Comparison of ENCODE assay signal across 13 cellular contexts in genomic region chr2:215401896-215402379, GRCh38. TPM values are rescaled to one million over a fixed set of nuclear protein-coding genes. Genes with fewer than 3 reads are reported as not detected.
DNase-seq lines count a peak whose midpoint lies in the region; ATAC-seq and TF ChIP-seq lines count a peak whose summit lies in the region.
"Had no signal": no experiment of that assay in that cellular context is flagged by ENCODE, and none has a peak within 500 bp of the region (broad histone marks: within the 10 kb centered on the region; RNA-seq: fewer than 3 reads in every experiment).

No MANE protein-coding gene starts in this region.

- H3K4me3 Mint-ChIP-seq in HFFc6 = no peak overlapping the region
- H3K4me3 Mint-ChIP-seq: brain, nephron progenitor cell had no signal

- peak overlapping the region; percentile 72 for H3K27ac Mint-ChIP-seq in HFFc6
- H3K27ac Mint-ChIP-seq: brain had no signal

- no peaks in the 10 kb centered on the region for H3K9me3 Mint-ChIP-seq in HFFc6
- H3K9me3 Mint-ChIP-seq: brain, nephron progenitor cell had no signal

- in situ Hi-C loops in astrocyte of the cerebellum (cut with HindIII; ENCODE audit: low sequenced_read_pairs) = no loop called here
- in situ Hi-C loops in GM13977 (cut with MboI; ENCODE audit: low pct_unique_long_range_greater_than_20kb, low sequenced_read_pairs, unreplicated experiment) = no loop called here

- TF ChIP-seq CTCF in AG04449 (IDR thresholded peaks at IDR 0.05; ENCODE audit: insufficient read depth, low read length, missing control alignments) = no peak
- TF ChIP-seq CTCF in HFFc6 (IDR thresholded peaks at IDR 0.05) = no peak
- no peak for TF ChIP-seq CTCF in astrocyte of the cerebellum (IDR thresholded peaks at IDR 0.05; ENCODE audit: low read depth, low read length, missing control alignments)
- TF ChIP-seq CTCF in GM13977 (IDR thresholded peaks at IDR 0.05; ENCODE audit: extremely low read depth, insufficient read depth, missing control alignments) = no peak

- H3K4me3 ChIP-seq in AG04449 (ENCODE audit: low read depth, low read length) (no peak overlapping the region), astrocyte of the cerebellum (ENCODE audit: low read depth, low read length) (no peak overlapping the region)

- CTCF ChIA-PET in AG04449 (lab: Yijun Ruan, JAX) = interaction anchor here (1.0 kb wide), 2 partner anchors 518 to 529 kb away, joined by 3 to 4 read pairs; no protein-coding TSS in a partner anchor

- H3K4me1 Mint-ChIP-seq in HFFc6 (ENCODE audit: low read depth) = peaks cover 75% of the 10 kb centered on the region
- H3K4me1 Mint-ChIP-seq: nephron progenitor cell had no signal

- DNase-seq in AG04449 (ENCODE audit: low read depth, low spot score) = peak; percentile 45
- DNase-seq in HFFc6 = peak; percentile 84
- peak; percentile 100 for DNase-seq in astrocyte of the cerebellum (ENCODE audit: low read depth)
- DNase-seq in kidney tubule cell (ENCODE audit: low spot score) = peak; percentile 74
- DNase-seq in GM13977 (ENCODE audit: low spot score) = no peak
- DNase-seq in T-helper 9 cell = no peak
- DNase-seq: activated T-cell treated with anti-CD3 and anti-CD28 coated beads for 4 hours, kidney glomerular epithelial cell, NCI-H1436 treated with DMSO at 0.1 percent for 48 hours, nephron progenitor cell had no signal

- ATAC-seq in HG03159 (IDR thresholded peaks at IDR 0.05; ENCODE audit: unreplicated experiment) (no peak), HG03108 (IDR thresholded peaks at IDR 0.05; ENCODE audit: unreplicated experiment) (no peak)

- peaks cover 14% of the 10 kb centered on the region for H3K27me3 Mint-ChIP-seq in HFFc6 (ENCODE audit: insufficient read depth)
- H3K27me3 Mint-ChIP-seq: brain had no signal

- POLR2A ChIA-PET in AG04449 (lab: Yijun Ruan, JAX) = interaction anchor here (1.1 kb wide), 1 partner anchor 529 kb away, joined by 3 read pairs; no protein-coding TSS in a partner anchor

- H3K36me3 Mint-ChIP-seq in HFFc6 (ENCODE audit: low read depth) = peaks cover 71% of the 10 kb centered on the region

RNA-seq across cellular contexts. Expression of gene FN1, which starts 33.9 kb away (rescaled TPM):
- total RNA-seq in HFFc6 (2021; fragmentation: NEBNext Ultra II Directional; extraction: Animal tissue kit (Norgen Biotek cat#: 25700)) = 1,000 to 10,000 TPM; 2,848 to 5,249 (median 2,869) TPM

Comparison
In these comparisons a context has a peak if more than half of its experiments do, and no peak if none do; other contexts are left out.
1. DNase-seq: peak in AG04449 (single experiment), HFFc6 (single experiment), astrocyte of the cerebellum (single experiment) and kidney tubule cell (single experiment); none in GM13977 (single experiment) and T-helper 9 cell (single experiment).